10 cellular contexts compared by ENCODE assay signal in the genomic region with DNA sequence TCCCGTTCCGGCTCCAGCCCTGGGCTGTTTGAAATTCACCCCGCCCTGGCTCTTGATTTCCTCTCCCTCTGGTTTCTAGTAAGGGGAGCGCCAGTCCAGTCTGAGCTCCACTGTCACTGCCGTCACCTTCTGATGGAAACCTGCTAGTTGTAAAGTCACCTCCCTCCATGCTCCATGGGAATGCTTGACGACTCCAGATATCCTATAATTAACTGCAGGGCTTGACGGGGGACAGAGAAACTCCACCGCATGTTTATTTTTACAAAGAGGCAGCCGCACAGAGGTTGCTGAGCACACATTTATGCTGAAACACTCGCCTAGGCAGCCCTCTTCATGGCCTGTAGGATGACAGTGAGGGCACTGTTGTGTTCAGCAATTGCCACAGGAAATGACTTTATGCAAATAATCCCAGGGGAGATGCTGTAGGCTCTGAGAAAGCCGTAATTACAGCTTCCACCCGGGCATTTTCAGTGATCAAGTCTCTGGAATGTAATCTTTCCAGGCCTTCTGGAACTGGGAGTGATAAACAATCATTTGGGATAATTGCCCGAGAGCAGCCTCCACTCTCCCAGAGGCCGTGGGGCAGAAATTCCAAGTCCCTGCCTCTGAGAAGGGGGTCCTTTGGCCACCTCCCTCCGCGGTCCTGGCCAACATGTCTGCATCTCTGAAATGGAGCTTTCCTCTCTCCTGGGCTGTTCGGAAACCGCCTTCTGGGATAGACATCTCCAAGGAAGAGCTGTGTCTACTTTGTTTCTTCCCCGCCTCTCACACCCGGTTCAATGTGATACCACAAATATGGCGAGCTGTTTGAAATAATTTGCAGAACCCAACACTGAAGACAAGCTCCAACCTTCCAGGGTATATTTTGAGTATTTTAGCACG.
DNase-seq lines count a peak whose midpoint lies in the region; ATAC-seq, FAIRE-seq and TF ChIP-seq lines count a peak whose summit lies in the region.
"Had no signal": no experiment of that assay in that cellular context is flagged by ENCODE, and none has a peak within 500 bp of the region (broad histone marks: within the 10 kb centered on the region; RNA-seq: fewer than 3 reads in every experiment).

No MANE protein-coding gene starts in this region.

- H3K27me3 Mint-ChIP-seq in activated naive CD4-positive, alpha-beta T cell treated with anti-CD3 and anti-CD28 coated beads, Interleukin-2, amount 10 ng/mL, durations not matched to agents 7 days and 5 days, result no peaks in the 10 kb centered on the region

- no peaks in the 10 kb centered on the region for H3K9me1 ChIP-seq in keratinocyte (ENCODE audit: control insufficient read depth, extremely low read depth, insufficient read depth, low read length)

- peaks cover 13% of the 10 kb centered on the region for H3K4me1 Mint-ChIP-seq in activated naive CD4-positive, alpha-beta T cell treated with anti-CD3 and anti-CD28 coated beads, Interleukin-2, amount 10 ng/mL, durations not matched to agents 7 days and 5 days

- dilution Hi-C loops in keratinocyte (cut with MboI; ENCODE audit: extremely low pct_ligation_motif_present, low sequenced_read_pairs), result no loop called here

- no peaks in the 10 kb centered on the region for H3K36me3 Mint-ChIP-seq in activated naive CD4-positive, alpha-beta T cell treated with anti-CD3 and anti-CD28 coated beads, Interleukin-2, amount 10 ng/mL, durations not matched to agents 7 days and 5 days

- peak; percentile 75 for ATAC-seq in GM18517 (IDR thresholded peaks at IDR 0.05; ENCODE audit: unreplicated experiment)

- no peak for FAIRE-seq in keratinocyte (lab: Jason Lieb, UNC)
- FAIRE-seq: islet of Langerhans had no signal

- WGBS in testis, 2 donors, result 41 to 67% methylated on average over 20 to 22 of the region's 22 CpGs

- H3K79me2 ChIP-seq in keratinocyte (ENCODE audit: control insufficient read depth, insufficient read depth, low read length), result no peaks in the 10 kb centered on the region

- peak overlapping the region; percentile 34 for H3K4me2 ChIP-seq in keratinocyte (ENCODE audit: control insufficient read depth, extremely low read depth, insufficient read depth, low read depth, low read length)

- CTCF ChIA-PET in activated naive CD4-positive, alpha-beta T cell treated with anti-CD3 and anti-CD28 coated beads, Interleukin-2, amount 10 ng/mL, durations not matched to agents 7 days and 5 days (lab: Charles Lee), result interaction anchor here (0.7 to 0.9 kb wide), 2 partner anchors 29 to 57 kb away, joined by 3 read pairs; no protein-coding TSS in a partner anchor

- H3K4me3 Mint-ChIP-seq in activated naive CD4-positive, alpha-beta T cell treated with anti-CD3 and anti-CD28 coated beads, Interleukin-2, amount 10 ng/mL, durations not matched to agents 7 days and 5 days, result no peak overlapping the region

- H3K9ac ChIP-seq in keratinocyte (ENCODE audit: control insufficient read depth, extremely low read depth, insufficient read depth, low read length), result no peak overlapping the region

- H3K27me3 ChIP-seq in keratinocyte (ENCODE audit: control insufficient read depth, extremely low read depth, insufficient read depth, low read length) (no peaks in the 10 kb centered on the region), testis (no peaks in the 10 kb centered on the region)
- H3K27me3 ChIP-seq: SJCRH30 had no signal

- intact Hi-C loops in testis (cut with DNase I; ENCODE audit: low total_unique reads), result no loop called here

- no peak for TF ChIP-seq CTCF in keratinocyte (optimal IDR thresholded peaks at IDR 0.05 in 1 of 3, IDR thresholded peaks at IDR 0.05 in 1 of 3, conservative IDR thresholded peaks at IDR 0.05 in 1 of 3; ENCODE audit: extremely low read depth in 1 of 3, insufficient read depth in 2 of 3, low read length in 3 of 3)
- TF ChIP-seq CTCF in testis (IDR thresholded peaks at IDR 0.05), result no peak

- peak overlapping the region; percentile 39 for H2AFZ ChIP-seq in keratinocyte (ENCODE audit: control insufficient read depth, low read length)

- no peaks in the 10 kb centered on the region for H4K20me1 ChIP-seq in keratinocyte (ENCODE audit: control insufficient read depth, extremely low read depth, insufficient read depth, low read length)

- peaks cover 41% of the 10 kb centered on the region for H3K4me1 ChIP-seq in keratinocyte (ENCODE audit: control insufficient read depth, extremely low read depth, insufficient read depth, low read length)
- H3K4me1 ChIP-seq in testis, result no peaks in the 10 kb centered on the region
- H3K4me1 ChIP-seq: SJCRH30 had no signal

- no peak overlapping the region for H3K27ac Mint-ChIP-seq in activated naive CD4-positive, alpha-beta T cell treated with anti-CD3 and anti-CD28 coated beads, Interleukin-2, amount 10 ng/mL, durations not matched to agents 7 days and 5 days

- H3K9me3 Mint-ChIP-seq in activated naive CD4-positive, alpha-beta T cell treated with anti-CD3 and anti-CD28 coated beads, Interleukin-2, amount 10 ng/mL, durations not matched to agents 7 days and 5 days, result peaks cover 7% of the 10 kb centered on the region

- peak; percentile 5 for DNase-seq in HCEC 1CT
- peak; percentile 5 for DNase-seq in NCI-H510A treated with DMSO at 0.1 percent for 48 hours (lab: John Stamatoyannopoulos, UW)
- no peak for DNase-seq in keratinocyte (ENCODE audit: low read depth, low spot score)
- DNase-seq in testis, result no peak
- no peak for DNase-seq in activated naive CD4-positive, alpha-beta T cell treated with anti-CD3 and anti-CD28 coated beads, Interleukin-2, amount 10 ng/mL, durations not matched to agents 7 days and 5 days
- no peak for DNase-seq in GDM1 (lab: John Stamatoyannopoulos, UW)
- DNase-seq in stimulated activated CD4-positive, alpha-beta T cell treated with anti-CD3 and anti-CD28 coated beads, Interleukin-4, amount 100 ng/mL, for 4 hours, result no peak

- no peaks in the 10 kb centered on the region for H3K36me3 ChIP-seq in keratinocyte (ENCODE audit: control insufficient read depth in 2 of 2, extremely low read depth in 1 of 2, insufficient read depth in 2 of 2, low read length in 2 of 2)
- H3K36me3 ChIP-seq in testis (ENCODE audit: low read depth, missing control alignments), result no peaks in the 10 kb centered on the region
- H3K36me3 ChIP-seq: SJCRH30 had no signal

- no peak overlapping the region for H3K4me3 ChIP-seq in keratinocyte (ENCODE audit: control insufficient read depth in 2 of 3, extremely low read depth in 1 of 3, insufficient read depth in 2 of 3, low read depth in 1 of 3, low read length in 3 of 3)
- H3K4me3 ChIP-seq in testis, result peak overlapping the region in 1 of 2 donors; percentile 6
- H3K4me3 ChIP-seq: SJCRH30 had no signal

- no peak for TF ChIP-seq POLR2A in testis (IDR thresholded peaks at IDR 0.05)

- H3K27ac ChIP-seq in keratinocyte (ENCODE audit: control insufficient read depth, insufficient read depth, low read length) (peak overlapping the region; percentile 34), testis (no peak overlapping the region)
- H3K27ac ChIP-seq: SJCRH30 had no signal

- H3K9me3 ChIP-seq in keratinocyte (ENCODE audit: control insufficient read depth, low read depth, low read length), result no peaks in the 10 kb centered on the region
- H3K9me3 ChIP-seq in testis, result no peaks in the 10 kb centered on the region
- H3K9me3 ChIP-seq: SJCRH30 had no signal

Comparison
In these comparisons a context has a peak if more than half of its experiments do, and no peak if none do; other contexts are left out.
1. DNase-seq: peak in HCEC 1CT (single experiment) and NCI-H510A treated with DMSO at 0.1 percent for 48 hours (single experiment); none in keratinocyte (single experiment), testis (single experiment), activated naive CD4-positive, alpha-beta T cell treated with anti-CD3 and anti-CD28 coated beads, Interleukin-2, amount 10 ng/mL, durations not matched to agents 7 days and 5 days (single experiment), GDM1 (single experiment) and stimulated activated CD4-positive, alpha-beta T cell treated with anti-CD3 and anti-CD28 coated beads, Interleukin-4, amount 100 ng/mL, for 4 hours (0 of 2).